Comparison of ENCODE assay signal across 30 cellular contexts in genomic region chr17:58362368-58363014, GRCh38. TPM values are rescaled to one million over a fixed set of nuclear protein-coding genes. Genes with fewer than 3 reads are reported as not detected.
"Had no signal": no experiment of that assay in that cellular context is flagged by ENCODE, and none has a peak within 500 bp of the region (broad histone marks: within the 10 kb centered on the region; RNA-seq: fewer than 3 reads in every experiment).

No MANE protein-coding gene starts in this region.

- H3K27me3 Mint-ChIP-seq: activated CD4-positive, alpha-beta T cell treated with anti-CD3 and anti-CD28 coated beads, Interleukin-2, amount 10 ng/mL, durations not matched to agents 24 days and 14 days; activated CD8-positive, alpha-beta T cell treated with anti-CD3 and anti-CD28 coated beads for 36 hours had no signal

- H3K27ac ChIP-seq: body of pancreas, breast epithelium, KMS-11, Peyer's patch, SJSA1 had no signal

- ATAC-seq: activated CD8-positive, alpha-beta T cell treated with anti-CD3 and anti-CD28 coated beads for 36 hours; activated naive CD4-positive, alpha-beta T cell treated with anti-CD3 and anti-CD28 coated beads, Interleukin-2, amount 50 U/mL, for 72 hours; body of pancreas had no signal

- H3K4me1 Mint-ChIP-seq: activated CD4-positive, alpha-beta T cell treated with anti-CD3 and anti-CD28 coated beads, Interleukin-2, amount 10 ng/mL, durations not matched to agents 24 days and 14 days had no signal

- H3K4me3 Mint-ChIP-seq: activated CD4-positive, alpha-beta T cell treated with anti-CD3 and anti-CD28 coated beads, Interleukin-2, amount 10 ng/mL, durations not matched to agents 24 days and 14 days; activated CD8-positive, alpha-beta T cell treated with anti-CD3 and anti-CD28 coated beads for 36 hours; activated naive CD4-positive, alpha-beta T cell treated with anti-CD3 and anti-CD28 coated beads for 36 hours; activated T-cell treated with anti-CD3 and anti-CD28 coated beads, Interleukin-2, amount 50 U/mL, for 72 hours; T-helper 1 cell treated with Interleukin-12 subunit alpha and Interleukin-12 subunit beta and Interleukin-4 antibody, amounts not matched to agents 30 μg/mL and 1 μg/mL, for 36 hours; T-helper 2 cell treated with Interferon-gamma antibody and Interleukin-4, amounts not matched to agents 5 μg/mL and 100 μg/mL, for 36 hours had no signal

- H3K9me3 Mint-ChIP-seq: activated CD4-positive, alpha-beta T cell treated with anti-CD3 and anti-CD28 coated beads, Interleukin-2, amount 10 ng/mL, durations not matched to agents 24 days and 14 days; activated CD8-positive, alpha-beta T cell treated with anti-CD3 and anti-CD28 coated beads for 36 hours; activated naive CD4-positive, alpha-beta T cell treated with anti-CD3 and anti-CD28 coated beads for 36 hours; activated naive CD4-positive, alpha-beta T cell treated with anti-CD3 and anti-CD28 coated beads, Interleukin-2, amount 50 U/mL, for 72 hours; activated T-cell treated with anti-CD3 and anti-CD28 coated beads, Interleukin-2, amount 50 U/mL, for 72 hours; activated T-helper 2 cell treated with anti-CD3 and anti-CD28 coated beads, Interferon-gamma antibody, Interleukin-2, Interleukin-4, amounts not matched to agents 10 μg/mL and 5 μg/mL and 100 μg/mL, durations not matched to agents 14 hours and 24 hours and 36 hours; T-helper 1 cell treated with Interleukin-12 subunit alpha and Interleukin-12 subunit beta and Interleukin-4 antibody, amounts not matched to agents 30 μg/mL and 1 μg/mL, for 36 hours; T-helper 2 cell treated with Interferon-gamma antibody and Interleukin-4, amounts not matched to agents 5 μg/mL and 100 μg/mL, for 36 hours had no signal

- H3K4me1 ChIP-seq: body of pancreas, breast epithelium, SJSA1 had no signal

- H3K9ac ChIP-seq: KMS-11, SK-N-SH had no signal

- H3K27me3 ChIP-seq: adrenal gland, body of pancreas, breast epithelium, Peyer's patch had no signal

- H3K27ac Mint-ChIP-seq: activated CD4-positive, alpha-beta T cell treated with anti-CD3 and anti-CD28 coated beads, Interleukin-2, amount 10 ng/mL, durations not matched to agents 24 days and 14 days; activated CD8-positive, alpha-beta T cell treated with anti-CD3 and anti-CD28 coated beads for 36 hours; activated naive CD4-positive, alpha-beta T cell treated with anti-CD3 and anti-CD28 coated beads for 36 hours; activated T-cell treated with anti-CD3 and anti-CD28 coated beads, Interleukin-2, amount 50 U/mL, for 72 hours; activated T-helper 2 cell treated with anti-CD3 and anti-CD28 coated beads, Interferon-gamma antibody, Interleukin-2, Interleukin-4, amounts not matched to agents 10 μg/mL and 5 μg/mL and 100 μg/mL, durations not matched to agents 14 hours and 24 hours and 36 hours; T-helper 1 cell treated with Interleukin-12 subunit alpha and Interleukin-12 subunit beta and Interleukin-4 antibody, amounts not matched to agents 30 μg/mL and 1 μg/mL, for 36 hours had no signal

- DNase-seq: activated CD4-positive, alpha-beta T cell treated with anti-CD3 and anti-CD28 coated beads, Interleukin-2, amount 10 ng/mL, durations not matched to agents 24 days and 14 days; activated CD4-positive, alpha-beta T cell treated with anti-CD3 and anti-CD28 coated beads, Interleukin-2, amount 50 U/mL, for 4 hours; activated CD8-positive, alpha-beta T cell treated with anti-CD3 and anti-CD28 coated beads for 36 hours; activated gamma-delta T cell treated with Interleukin-2 at 50 U/mL for 16 hours; activated naive CD4-positive, alpha-beta T cell treated with anti-CD3 and anti-CD28 coated beads for 36 hours; activated T-cell treated with anti-CD3 and anti-CD28 coated beads, Interleukin-2, amount 50 U/mL, for 1 hour; activated T-cell treated with anti-CD3 and anti-CD28 coated beads, Interleukin-2, amount 50 U/mL, for 72 hours; adrenal gland; body of pancreas; MM.1S; MV-4-11; NCI-H1092; NCI-H1436 treated with DMSO at 0.1 percent for 48 hours; NCI-H1694 treated with DMSO at 0.1 percent for 48 hours; NCI-H2029; NCI-H2171; NCI-H510A; NCI-H69; Peyer's patch; RPMI8226; SHP77 treated with DMSO at 0.1 percent for 48 hours; SK-N-SH had no signal

- H3K36me3 Mint-ChIP-seq: activated naive CD4-positive, alpha-beta T cell treated with anti-CD3 and anti-CD28 coated beads, Interleukin-2, amount 50 U/mL, for 72 hours had no signal

- H3K9me3 ChIP-seq: adrenal gland, body of pancreas, breast epithelium, Peyer's patch, SJSA1, SK-N-SH had no signal

- H3K36me3 ChIP-seq: breast epithelium, SJSA1 had no signal

- H3K4me2 ChIP-seq: KMS-11, SK-N-SH had no signal

- H3K4me3 ChIP-seq: adrenal gland, body of pancreas, breast epithelium, Peyer's patch, SJSA1 had no signal

RNA-seq across cellular contexts. Expression of gene RNF43, which starts 54.8 kb away (rescaled TPM):
- total RNA-seq: LHCN-M2 had no signal
- polyA plus RNA-seq: SK-N-SH had no signal
